Comparison of ENCODE assay signal across 15 cellular contexts in the genomic region with DNA sequence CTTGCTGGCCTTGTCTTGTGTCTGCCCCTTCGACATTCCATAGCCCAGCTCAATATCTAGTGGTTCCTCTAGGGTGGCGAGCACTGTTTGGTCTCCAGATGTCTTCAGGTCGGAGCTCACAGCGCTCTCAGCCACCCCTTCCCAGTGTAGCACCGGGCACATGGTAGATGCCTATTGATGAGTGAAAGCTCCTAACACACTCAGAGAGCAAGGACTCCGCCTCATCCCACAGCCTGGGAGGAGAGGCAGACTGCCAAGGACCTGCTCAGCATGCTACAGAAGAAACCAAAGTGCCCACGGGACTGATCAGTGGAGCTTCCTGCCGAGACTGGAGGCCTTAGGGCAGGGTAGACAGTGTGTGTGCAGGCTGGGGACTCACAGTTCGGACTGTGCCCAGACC. TPM values are rescaled to one million over a fixed set of nuclear protein-coding genes. Genes with fewer than 3 reads are reported as not detected.
DNase-seq lines count a peak whose midpoint lies in the region; ATAC-seq and TF ChIP-seq lines count a peak whose summit lies in the region.
"Had no signal": no experiment of that assay in that cellular context is flagged by ENCODE, and none has a peak within 500 bp of the region (broad histone marks: within the 10 kb centered on the region; RNA-seq: fewer than 3 reads in every experiment).

No MANE protein-coding gene starts in this region.

- H3K27ac ChIP-seq in IMR-90 (ENCODE audit: insufficient read depth, low read length) (no peak overlapping the region), adrenal gland (no peak overlapping the region), upper lobe of right lung (no peak overlapping the region)
- H3K27ac ChIP-seq: KMS-11 had no signal

- H3K18ac ChIP-seq in IMR-90 (ENCODE audit: low read depth, low read length) = no peak overlapping the region

- no peak overlapping the region for H3K9ac ChIP-seq in IMR-90 (ENCODE audit: low read depth, low read length)
- H3K9ac ChIP-seq: KMS-11 had no signal

- no peak overlapping the region for H3K4ac ChIP-seq in IMR-90 (ENCODE audit: low read depth, low read length)

- no peak overlapping the region for H2AK9ac ChIP-seq in IMR-90 (replicated peaks; ENCODE audit: low read depth, low read length, poor library complexity)

- peaks cover 41% of the 10 kb centered on the region for H3K27me3 ChIP-seq in IMR-90 (ENCODE audit: control insufficient read depth, insufficient read depth, low read length)
- no peaks in the 10 kb centered on the region for H3K27me3 ChIP-seq in adrenal gland
- no peaks in the 10 kb centered on the region for H3K27me3 ChIP-seq in upper lobe of right lung

- TF ChIP-seq POLR2A in IMR-90 (IDR thresholded peaks at IDR 0.05; ENCODE audit: low read depth, low read length) (no peak), adrenal gland (IDR thresholded peaks at IDR 0.05) (no peak)

- H3K56ac ChIP-seq in IMR-90 (ENCODE audit: extremely low read depth, insufficient read depth, low read length) = no peak overlapping the region

- TF ChIP-seq RAD21 in IMR-90 (IDR thresholded peaks at IDR 0.05; ENCODE audit: low read length) = no peak

- no peak overlapping the region for H2BK5ac ChIP-seq in IMR-90 (ENCODE audit: low read depth, low read length, poor library complexity, severe bottlenecking)

- no peak overlapping the region for H2BK120ac ChIP-seq in IMR-90 (ENCODE audit: low read depth, low read length)

- intact Hi-C loops in IMR-90 (cut with micrococcal nuclease) (no loop called here), adrenal gland (cut with DNase I) (no loop called here), left ventricle myocardium superior (cut with micrococcal nuclease) (no loop called here), upper lobe of right lung (cut with DNase I) (no loop called here)

- H2BK20ac ChIP-seq in IMR-90 (ENCODE audit: low read depth, low read length) = no peak overlapping the region

- H3K9me3 ChIP-seq in IMR-90 (ENCODE audit: control insufficient read depth, insufficient read depth, low read length) (no peaks in the 10 kb centered on the region), adrenal gland (replicated peaks in 1 of 3) (no peaks in the 10 kb centered on the region), upper lobe of right lung (no peaks in the 10 kb centered on the region)

- no TSS peak for BruUV-seq in IMR-90 (replicated peaks; lab: Mats Ljungman, UMichigan)

- DNase-seq in AG09309 (ENCODE audit: low read depth) = peak; percentile 35
- DNase-seq in IMR-90 = peak; percentile 62
- peak in 6 of 7 donors; percentile 55 to 70 (median 66) for DNase-seq in adrenal gland
- no peak for DNase-seq in left ventricle myocardium superior
- DNase-seq in upper lobe of right lung = no peak
- no peak for DNase-seq in SIG-M5 (lab: John Stamatoyannopoulos, UW)
- DNase-seq: GDM1; stimulated activated CD4-positive, alpha-beta T cell treated with anti-CD3 and anti-CD28 coated beads, Interleukin-4, amount 100 ng/mL, for 4 hours; stimulated activated naive CD8-positive, alpha-beta T cell treated with anti-CD3 and anti-CD28 coated beads, Interleukin-15, Interleukin-2, amounts not matched to agents 100 U/mL and 50 U/mL, for 24 hours had no signal

- H4K5ac ChIP-seq in IMR-90 (ENCODE audit: low read depth, low read length) = no peak overlapping the region

- H3K79me1 ChIP-seq in IMR-90 (ENCODE audit: low read depth in 1 of 2, low read length in 2 of 2) = no peaks in the 10 kb centered on the region

- no peak overlapping the region for H2AK5ac ChIP-seq in IMR-90 (ENCODE audit: low read depth, low read length)

- TF ChIP-seq CTCF in AG09309 (IDR thresholded peaks at IDR 0.05; ENCODE audit: control insufficient read depth, insufficient read depth, low read depth, low read length, missing control alignments) = no peak
- no peak for TF ChIP-seq CTCF in IMR-90 (conservative IDR thresholded peaks at IDR 0.05; ENCODE audit: low read depth, low read length)
- no peak for TF ChIP-seq CTCF in adrenal gland (IDR thresholded peaks at IDR 0.05)
- no peak for TF ChIP-seq CTCF in upper lobe of right lung (IDR thresholded peaks at IDR 0.05)

- no peaks in the 10 kb centered on the region for H3K36me3 ChIP-seq in IMR-90 (ENCODE audit: control insufficient read depth, insufficient read depth, low read length)
- no peaks in the 10 kb centered on the region for H3K36me3 ChIP-seq in adrenal gland (replicated peaks in 1 of 2)
- H3K36me3 ChIP-seq in upper lobe of right lung = no peaks in the 10 kb centered on the region

- in situ Hi-C loops in IMR-90 (cut with MboI; ENCODE audit: low sequenced_read_pairs) = no loop called here

- dilution Hi-C loops in IMR-90 (cut with HindIII; ENCODE audit: low sequenced_read_pairs, unreplicated experiment) = no loop called here

- H3K14ac ChIP-seq in IMR-90 (replicated peaks; ENCODE audit: low read depth, low read length) = no peak overlapping the region

- no peak overlapping the region for H4K91ac ChIP-seq in IMR-90 (ENCODE audit: insufficient read depth, low read depth, low read length)

- no peaks in the 10 kb centered on the region for H4K20me1 ChIP-seq in IMR-90 (ENCODE audit: insufficient read depth, low read length)

- H3K4me2 ChIP-seq in IMR-90 (ENCODE audit: low read depth, low read length) = no peak overlapping the region
- H3K4me2 ChIP-seq: KMS-11 had no signal

- no peak overlapping the region for H2AFZ ChIP-seq in IMR-90 (replicated peaks; ENCODE audit: low read length, poor library complexity)

- H3K9me1 ChIP-seq in IMR-90 (ENCODE audit: insufficient read depth, low read length) = no peaks in the 10 kb centered on the region

- no peak overlapping the region for H4K8ac ChIP-seq in IMR-90 (ENCODE audit: low read depth in 2 of 2, low read length in 2 of 2)

- POLR2A ChIA-PET in IMR-90 (lab: Charles Lee; ENCODE audit: unreplicated experiment) = no interaction called here

- ATAC-seq in IMR-90 (ENCODE audit: low read depth) (peak; percentile 53), left ventricle myocardium superior (peak; percentile 12), GM21576 (IDR thresholded peaks at IDR 0.05; ENCODE audit: unreplicated experiment) (no peak), upper lobe of right lung (no peak), GM21381 (IDR thresholded peaks at IDR 0.05; ENCODE audit: unreplicated experiment) (no peak)
- ATAC-seq: stimulated activated naive CD8-positive, alpha-beta T cell treated with anti-CD3 and anti-CD28 coated beads, Interleukin-15, Interleukin-2, amounts not matched to agents 100 U/mL and 50 U/mL, for 24 hours had no signal

- H2BK15ac ChIP-seq in IMR-90 (ENCODE audit: low read depth, low read length) = no peak overlapping the region

- CTCF ChIA-PET in IMR-90 (lab: Yijun Ruan, JAX) = no interaction called here

- WGBS in IMR-90 (ENCODE audit: extremely low coverage in 2 of 2, insufficient read length in 1 of 2), 2 experiments = 55% methylated on average over 3 of the region's 9 CpGs; no CpG with 5 or more reads in 1 of the 2 experiments
- 56 to 69% (median 61%) methylated on average over 5 to 9 of the region's 9 CpGs for WGBS in adrenal gland, 4 donors

- H3K4me3 ChIP-seq in AG09309 (ENCODE audit: control insufficient read depth, low read depth, low read length) = no peak overlapping the region
- no peak overlapping the region for H3K4me3 ChIP-seq in IMR-90 (ENCODE audit: insufficient read depth, low read depth, low read length)
- no peak overlapping the region for H3K4me3 ChIP-seq in adrenal gland
- H3K4me3 ChIP-seq in upper lobe of right lung = no peak overlapping the region

- H3K4me1 ChIP-seq in IMR-90 (ENCODE audit: control insufficient read depth, insufficient read depth, low read length) (no peaks in the 10 kb centered on the region), adrenal gland (replicated peaks in 1 of 2) (peaks cover 0 to 12% of the 10 kb centered on the region in 2 donors), upper lobe of right lung (no peaks in the 10 kb centered on the region)

- no peak overlapping the region for H3K23ac ChIP-seq in IMR-90 (ENCODE audit: low read depth, low read length)

TF ChIP-seq in IMR-90, 13 proteins besides CTCF, POLR2A, EP300 and RAD21 (continues in another document):
- TF ChIP-seq RCOR1 (IDR thresholded peaks at IDR 0.05; ENCODE audit: insufficient replicate concordance, low read length) (no peak), CHD1 (IDR thresholded peaks at IDR 0.05; ENCODE audit: low read depth, low read length) (no peak), BHLHE40 (IDR thresholded peaks at IDR 0.05; ENCODE audit: low read depth, low read length) (no peak), CEBPB (IDR thresholded peaks at IDR 0.05; ENCODE audit: low read depth, low read length) (no peak), SMC3 (IDR thresholded peaks at IDR 0.05; ENCODE audit: low read depth, low read length) (no peak), MXI1 (IDR thresholded peaks at IDR 0.05; ENCODE audit: borderline replicate concordance, low read depth, low read length) (no peak), MAZ (IDR thresholded peaks at IDR 0.05; ENCODE audit: borderline replicate concordance, low read depth, low read length) (no peak), FOS (IDR thresholded peaks at IDR 0.05; ENCODE audit: low read depth, low read length) (no peak), MAFK (IDR thresholded peaks at IDR 0.05; ENCODE audit: low read depth, low read length) (no peak)
- TF ChIP-seq, protein P1, sequence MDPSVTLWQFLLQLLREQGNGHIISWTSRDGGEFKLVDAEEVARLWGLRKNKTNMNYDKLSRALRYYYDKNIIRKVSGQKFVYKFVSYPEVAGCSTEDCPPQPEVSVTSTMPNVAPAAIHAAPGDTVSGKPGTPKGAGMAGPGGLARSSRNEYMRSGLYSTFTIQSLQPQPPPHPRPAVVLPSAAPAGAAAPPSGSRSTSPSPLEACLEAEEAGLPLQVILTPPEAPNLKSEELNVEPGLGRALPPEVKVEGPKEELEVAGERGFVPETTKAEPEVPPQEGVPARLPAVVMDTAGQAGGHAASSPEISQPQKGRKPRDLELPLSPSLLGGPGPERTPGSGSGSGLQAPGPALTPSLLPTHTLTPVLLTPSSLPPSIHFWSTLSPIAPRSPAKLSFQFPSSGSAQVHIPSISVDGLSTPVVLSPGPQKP (IDR thresholded peaks at IDR 0.05; ENCODE audit: borderline replicate concordance, low read depth, low read length) = no peak

RNA-seq across cellular contexts. Expression of a gene that starts 10.9 kb away (rescaled TPM):
- total RNA-seq in IMR-90 (2012; rRNA removed) (under 0.01 TPM in 2 replicates), adrenal gland (1 to 10 TPM in 1 of 8 donors, under 1 TPM in 6, not detected in 1; 0.12 to 1.4 (median 0.43) TPM), left ventricle myocardium superior (not detected), upper lobe of right lung (23.5 TPM)
- polyA plus RNA-seq in IMR-90 (2012; rRNA removed) (0.14 and 0.17 TPM in 2 replicates), adrenal gland (under 1 TPM; 0.10 to 0.16 (median 0.15) TPM)
- polyA plus RNA-seq in IMR-90 (2012; cell fraction: cytosol; rRNA removed) = 0.12 and 0.35 TPM in 2 replicates
- 0.16 and 0.36 TPM in 2 replicates for polyA plus RNA-seq in IMR-90 (2012; cell fraction: nucleus; rRNA removed; ENCODE audit: low replicate concordance)
- total RNA-seq: mononuclear cell had no signal

RNA-seq across cellular contexts. Expression of a gene that starts 51.5 kb away (rescaled TPM):
- not detected in 2 replicates for total RNA-seq in IMR-90 (2012; rRNA removed)
- polyA plus RNA-seq in IMR-90 (2012; rRNA removed) = not detected in 2 replicates
- polyA plus RNA-seq in IMR-90 (2012; cell fraction: cytosol; rRNA removed) = not detected in 2 replicates
- polyA plus RNA-seq in IMR-90 (2012; cell fraction: nucleus; rRNA removed; ENCODE audit: low replicate concordance) = not detected in 2 replicates
- total RNA-seq in adrenal gland = not detected
- polyA plus RNA-seq in adrenal gland = under 1 TPM in 2 of 3 donors, not detected in 1; 0.04 to 0.08 TPM
- not detected for total RNA-seq in left ventricle myocardium superior
- total RNA-seq in upper lobe of right lung = not detected
- total RNA-seq: mononuclear cell, pulmonary artery endothelial cell had no signal
- polyA plus RNA-seq: BJ had no signal

Comparison
In these comparisons a context has a peak if more than half of its experiments do, and no peak if none do; other contexts are left out.
1. DNase-seq: peak in AG09309 (single experiment), IMR-90 (single experiment) and adrenal gland (6 of 7); none in left ventricle myocardium superior (single experiment), upper lobe of right lung (single experiment) and SIG-M5 (single experiment).
2. ATAC-seq: peak in IMR-90 (single experiment) and left ventricle myocardium superior (single experiment); none in GM21576 (single experiment), upper lobe of right lung (single experiment) and GM21381 (single experiment).
3. RNA of a gene that starts 10.9 kb away (total RNA-seq): 23.5 TPM in upper lobe of right lung (single experiment); 0.12 to 1.4 TPM in adrenal gland, under 0.01 TPM in IMR-90 and not detected in left ventricle myocardium superior (single experiment); every median in the first group is over 10 times any median in the second.